ENCODE assay signal across 1 cellular context in genomic region chr3:196650740-196651311, GRCh38.
TF ChIP-seq lines count a peak whose summit lies in the region.

No MANE protein-coding gene starts in this region.

TF ChIP-seq in H1, 55 proteins besides CTCF, POLR2A, EP300 and RAD21 (continued from another document):
- TF ChIP-seq CBX8 (IDR thresholded peaks at IDR 0.05; ENCODE audit: borderline replicate concordance, low read depth, low read length), result no peak
- no peak for TF ChIP-seq EZH2 (IDR thresholded peaks at IDR 0.05; ENCODE audit: low read depth, low read length, severe bottlenecking)
- no peak for TF ChIP-seq KDM4A (IDR thresholded peaks at IDR 0.05; ENCODE audit: low read depth, low read length, severe bottlenecking)
- TF ChIP-seq YY1 (IDR thresholded peaks at IDR 0.05; ENCODE audit: low read depth, low read length), result no peak
- no peak for TF ChIP-seq MAX (IDR thresholded peaks at IDR 0.05)
- TF ChIP-seq JUND (IDR thresholded peaks at IDR 0.05; ENCODE audit: low read length), result no peak
- TF ChIP-seq BACH1 (IDR thresholded peaks at IDR 0.05; ENCODE audit: low read length), result no peak
- no peak for TF ChIP-seq HDAC2 (IDR thresholded peaks at IDR 0.05; ENCODE audit: borderline replicate concordance in 1 of 2, low read depth in 2 of 2, low read length in 2 of 2)
- no peak for TF ChIP-seq TAF1 (IDR thresholded peaks at IDR 0.05; ENCODE audit: low read depth, low read length)
- TF ChIP-seq TBP (IDR thresholded peaks at IDR 0.05; ENCODE audit: low read depth, low read length), result no peak
